1 cellular context compared by ENCODE assay signal in the genomic region with DNA sequence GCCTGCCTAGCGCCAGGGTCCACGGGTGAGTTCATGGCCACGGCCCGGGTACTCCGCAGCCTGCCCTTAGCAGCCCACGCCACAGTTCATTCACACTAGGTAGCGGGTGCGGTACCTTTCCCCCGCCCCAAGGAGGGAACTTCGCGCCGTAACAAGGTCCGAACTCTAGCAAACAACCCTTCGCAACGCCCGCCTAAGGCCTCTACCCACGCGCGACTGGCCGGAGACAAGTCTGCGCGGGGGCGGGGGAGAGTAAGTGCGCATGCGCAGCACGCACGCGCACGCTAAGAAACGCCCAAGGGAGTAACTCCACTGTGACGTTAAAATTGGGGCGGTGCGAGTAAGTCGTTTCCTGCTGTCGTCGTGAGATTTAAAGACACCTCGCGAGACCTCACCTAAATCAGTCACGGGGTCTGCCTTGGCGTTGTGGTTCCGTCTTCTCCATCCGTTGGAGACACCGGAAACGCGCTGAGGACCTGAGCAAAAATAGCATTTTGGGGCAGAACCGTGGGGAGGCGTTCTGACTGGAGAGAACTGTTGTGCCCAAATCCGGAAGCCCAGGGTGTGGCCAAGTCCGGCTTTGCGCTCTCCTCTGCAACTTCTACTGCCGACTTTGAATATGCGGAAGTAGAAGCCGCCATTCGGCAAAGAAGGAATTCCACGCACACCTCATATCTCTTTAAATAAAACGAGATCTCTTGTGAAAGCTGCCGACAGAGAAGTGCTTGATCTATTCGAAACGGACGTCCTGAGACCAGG.
TF ChIP-seq lines count a peak whose summit lies in the region.

A gene with protein sequence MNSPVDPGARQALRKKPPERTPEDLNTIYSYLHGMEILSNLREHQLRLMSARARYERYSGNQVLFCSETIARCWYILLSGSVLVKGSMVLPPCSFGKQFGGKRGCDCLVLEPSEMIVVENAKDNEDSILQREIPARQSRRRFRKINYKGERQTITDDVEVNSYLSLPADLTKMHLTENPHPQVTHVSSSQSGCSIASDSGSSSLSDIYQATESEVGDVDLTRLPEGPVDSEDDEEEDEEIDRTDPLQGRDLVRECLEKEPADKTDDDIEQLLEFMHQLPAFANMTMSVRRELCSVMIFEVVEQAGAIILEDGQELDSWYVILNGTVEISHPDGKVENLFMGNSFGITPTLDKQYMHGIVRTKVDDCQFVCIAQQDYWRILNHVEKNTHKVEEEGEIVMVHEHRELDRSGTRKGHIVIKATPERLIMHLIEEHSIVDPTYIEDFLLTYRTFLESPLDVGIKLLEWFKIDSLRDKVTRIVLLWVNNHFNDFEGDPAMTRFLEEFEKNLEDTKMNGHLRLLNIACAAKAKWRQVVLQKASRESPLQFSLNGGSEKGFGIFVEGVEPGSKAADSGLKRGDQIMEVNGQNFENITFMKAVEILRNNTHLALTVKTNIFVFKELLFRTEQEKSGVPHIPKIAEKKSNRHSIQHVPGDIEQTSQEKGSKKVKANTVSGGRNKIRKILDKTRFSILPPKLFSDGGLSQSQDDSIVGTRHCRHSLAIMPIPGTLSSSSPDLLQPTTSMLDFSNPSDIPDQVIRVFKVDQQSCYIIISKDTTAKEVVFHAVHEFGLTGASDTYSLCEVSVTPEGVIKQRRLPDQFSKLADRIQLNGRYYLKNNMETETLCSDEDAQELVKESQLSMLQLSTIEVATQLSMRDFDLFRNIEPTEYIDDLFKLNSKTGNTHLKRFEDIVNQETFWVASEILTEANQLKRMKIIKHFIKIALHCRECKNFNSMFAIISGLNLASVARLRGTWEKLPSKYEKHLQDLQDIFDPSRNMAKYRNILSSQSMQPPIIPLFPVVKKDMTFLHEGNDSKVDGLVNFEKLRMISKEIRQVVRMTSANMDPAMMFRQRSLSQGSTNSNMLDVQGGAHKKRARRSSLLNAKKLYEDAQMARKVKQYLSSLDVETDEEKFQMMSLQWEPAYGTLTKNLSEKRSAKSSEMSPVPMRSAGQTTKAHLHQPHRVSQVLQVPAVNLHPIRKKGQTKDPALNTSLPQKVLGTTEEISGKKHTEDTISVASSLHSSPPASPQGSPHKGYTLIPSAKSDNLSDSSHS (N-terminal part only) (minus strand): TSS at position 234 of the 759 bp plus-strand sequence. CDS start 199 bp downstream, at position 35.

TF ChIP-seq in HepG2, 621 proteins besides CTCF, POLR2A, EP300 and RAD21 (continued from another document and continues in another):
- TF ChIP-seq DMTF1 (CRISPR knock-in tag; IDR thresholded peaks at IDR 0.05) (no peak), ZFYVE20 (CRISPR knock-in tag; IDR thresholded peaks at IDR 0.05; ENCODE audit: borderline replicate concordance, low read depth) (0 out of 2 replicates have a peak, but pooled peaks have one; percentile 17), ARHGAP35 (CRISPR knock-in tag; IDR thresholded peaks at IDR 0.05; ENCODE audit: borderline replicate concordance) (no peak; the same call in 1 of the 2 replicates), CREB3 (CRISPR knock-in tag; IDR thresholded peaks at IDR 0.05) (no peak; the same call in 1 of the 2 replicates), SRF (IDR thresholded peaks at IDR 0.05; ENCODE audit: low read depth, low read length) (peak; percentile 86), ZBTB14 (CRISPR knock-in tag; IDR thresholded peaks at IDR 0.05) (no peak), SMC3 (IDR thresholded peaks at IDR 0.05; ENCODE audit: low read length) (no peak), KLF9 (CRISPR knock-in tag; IDR thresholded peaks at IDR 0.05; ENCODE audit: low read depth) (peak; percentile 9; the same call in 1 of the 2 replicates), HMGXB3 (CRISPR knock-in tag; IDR thresholded peaks at IDR 0.05; ENCODE audit: borderline replicate concordance) (peak; percentile 29; the same call in 1 of the 2 replicates), ATF6 (CRISPR knock-in tag; conservative IDR thresholded peaks at IDR 0.05) (0 out of 2 replicates have a peak, but pooled peaks have one; percentile 52), TBX3 (IDR thresholded peaks at IDR 0.05; ENCODE audit: borderline replicate concordance) (peak; percentile 66; the same call in 1 of the 2 replicates), U2AF2 (IDR thresholded peaks at IDR 0.05; ENCODE audit: low read depth, low read length) (peak; percentile 46; the same call in 1 of the 2 replicates), EED (CRISPR knock-in tag; IDR thresholded peaks at IDR 0.05) (peak; percentile 12; the same call in 1 of the 2 replicates), THYN1 (CRISPR knock-in tag; IDR thresholded peaks at IDR 0.05; ENCODE audit: borderline replicate concordance, low read depth) (no peak), ZNF441 (CRISPR knock-in tag; IDR thresholded peaks at IDR 0.05; ENCODE audit: borderline replicate concordance) (peak; percentile 43; the same call in 1 of the 2 replicates), LBX2 (CRISPR knock-in tag; IDR thresholded peaks at IDR 0.05; ENCODE audit: borderline replicate concordance) (no peak), ZNF597 (CRISPR knock-in tag; IDR thresholded peaks at IDR 0.05) (no peak), ISX (CRISPR knock-in tag; conservative IDR thresholded peaks at IDR 0.05) (no peak), ZNF530 (CRISPR knock-in tag; IDR thresholded peaks at IDR 0.05; ENCODE audit: low read depth) (no peak), THAP11 (CRISPR knock-in tag; IDR thresholded peaks at IDR 0.05) (peak; percentile 82), KMT2A (CRISPR knock-in tag; IDR thresholded peaks at IDR 0.05) (peak; percentile 94)
- TF ChIP-seq, protein P1, sequence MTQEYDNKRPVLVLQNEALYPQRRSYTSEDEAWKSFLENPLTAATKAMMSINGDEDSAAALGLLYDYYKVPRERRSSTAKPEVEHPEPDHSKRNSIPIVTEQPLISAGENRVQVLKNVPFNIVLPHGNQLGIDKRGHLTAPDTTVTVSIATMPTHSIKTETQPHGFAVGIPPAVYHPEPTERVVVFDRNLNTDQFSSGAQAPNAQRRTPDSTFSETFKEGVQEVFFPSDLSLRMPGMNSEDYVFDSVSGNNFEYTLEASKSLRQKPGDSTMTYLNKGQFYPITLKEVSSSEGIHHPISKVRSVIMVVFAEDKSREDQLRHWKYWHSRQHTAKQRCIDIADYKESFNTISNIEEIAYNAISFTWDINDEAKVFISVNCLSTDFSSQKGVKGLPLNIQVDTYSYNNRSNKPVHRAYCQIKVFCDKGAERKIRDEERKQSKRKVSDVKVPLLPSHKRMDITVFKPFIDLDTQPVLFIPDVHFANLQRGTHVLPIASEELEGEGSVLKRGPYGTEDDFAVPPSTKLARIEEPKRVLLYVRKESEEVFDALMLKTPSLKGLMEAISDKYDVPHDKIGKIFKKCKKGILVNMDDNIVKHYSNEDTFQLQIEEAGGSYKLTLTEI (CRISPR knock-in tag; conservative IDR thresholded peaks at IDR 0.05) = no peak
- TF ChIP-seq, protein P2, sequence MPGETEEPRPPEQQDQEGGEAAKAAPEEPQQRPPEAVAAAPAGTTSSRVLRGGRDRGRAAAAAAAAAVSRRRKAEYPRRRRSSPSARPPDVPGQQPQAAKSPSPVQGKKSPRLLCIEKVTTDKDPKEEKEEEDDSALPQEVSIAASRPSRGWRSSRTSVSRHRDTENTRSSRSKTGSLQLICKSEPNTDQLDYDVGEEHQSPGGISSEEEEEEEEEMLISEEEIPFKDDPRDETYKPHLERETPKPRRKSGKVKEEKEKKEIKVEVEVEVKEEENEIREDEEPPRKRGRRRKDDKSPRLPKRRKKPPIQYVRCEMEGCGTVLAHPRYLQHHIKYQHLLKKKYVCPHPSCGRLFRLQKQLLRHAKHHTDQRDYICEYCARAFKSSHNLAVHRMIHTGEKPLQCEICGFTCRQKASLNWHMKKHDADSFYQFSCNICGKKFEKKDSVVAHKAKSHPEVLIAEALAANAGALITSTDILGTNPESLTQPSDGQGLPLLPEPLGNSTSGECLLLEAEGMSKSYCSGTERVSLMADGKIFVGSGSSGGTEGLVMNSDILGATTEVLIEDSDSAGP (CRISPR knock-in tag; IDR thresholded peaks at IDR 0.05; ENCODE audit: borderline replicate concordance) = peak; percentile 91
- TF ChIP-seq, protein P3, sequence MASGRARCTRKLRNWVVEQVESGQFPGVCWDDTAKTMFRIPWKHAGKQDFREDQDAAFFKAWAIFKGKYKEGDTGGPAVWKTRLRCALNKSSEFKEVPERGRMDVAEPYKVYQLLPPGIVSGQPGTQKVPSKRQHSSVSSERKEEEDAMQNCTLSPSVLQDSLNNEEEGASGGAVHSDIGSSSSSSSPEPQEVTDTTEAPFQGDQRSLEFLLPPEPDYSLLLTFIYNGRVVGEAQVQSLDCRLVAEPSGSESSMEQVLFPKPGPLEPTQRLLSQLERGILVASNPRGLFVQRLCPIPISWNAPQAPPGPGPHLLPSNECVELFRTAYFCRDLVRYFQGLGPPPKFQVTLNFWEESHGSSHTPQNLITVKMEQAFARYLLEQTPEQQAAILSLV (CRISPR knock-in tag; IDR thresholded peaks at IDR 0.05; ENCODE audit: borderline replicate concordance) = peak; percentile 82
